In genomic region chr2:121058852-121059558, GRCh38 we compare ENCODE assay signal across 20 cellular contexts.
DNase-seq lines count a peak whose midpoint lies in the region; ATAC-seq lines count a peak whose summit lies in the region.
"Had no signal": no experiment of that assay in that cellular context is flagged by ENCODE, and none has a peak within 500 bp of the region (broad histone marks: within the 10 kb centered on the region; RNA-seq: fewer than 3 reads in every experiment).

No MANE protein-coding gene starts in this region.

- H3K27me3 Mint-ChIP-seq in activated CD4-positive, alpha-beta T cell treated with anti-CD3 and anti-CD28 coated beads, Interleukin-2, amount 10 ng/mL, durations not matched to agents 7 days and 5 days: no peaks in the 10 kb centered on the region

- no peaks in the 10 kb centered on the region for H3K4me1 Mint-ChIP-seq in activated CD4-positive, alpha-beta T cell treated with anti-CD3 and anti-CD28 coated beads, Interleukin-2, amount 10 ng/mL, durations not matched to agents 7 days and 5 days

- H3K4me3 Mint-ChIP-seq in activated CD4-positive, alpha-beta T cell treated with anti-CD3 and anti-CD28 coated beads, Interleukin-2, amount 10 ng/mL, durations not matched to agents 7 days and 5 days: no peak overlapping the region
- H3K4me3 Mint-ChIP-seq: CD8-positive, alpha-beta T cell; GM23338 had no signal

- CTCF ChIA-PET in activated CD4-positive, alpha-beta T cell treated with anti-CD3 and anti-CD28 coated beads, Interleukin-2, amount 10 ng/mL, durations not matched to agents 7 days and 5 days (lab: Charles Lee): no interaction called here

- ATAC-seq in left colon (peak; percentile 42), HG02798 (IDR thresholded peaks at IDR 0.05; ENCODE audit: poor library complexity, unreplicated experiment) (no peak)
- ATAC-seq: CD8-positive, alpha-beta T cell; GM23338; Right ventricle myocardium inferior had no signal

- H3K9me3 Mint-ChIP-seq in activated CD4-positive, alpha-beta T cell treated with anti-CD3 and anti-CD28 coated beads, Interleukin-2, amount 10 ng/mL, durations not matched to agents 7 days and 5 days: no peaks in the 10 kb centered on the region
- H3K9me3 Mint-ChIP-seq: CD8-positive, alpha-beta T cell had no signal

- intact Hi-C loops in left colon (cut with DNase I, micrococcal nuclease): no loop called here

- DNase-seq in NCI-H510A treated with DMSO at 0.1 percent for 48 hours (lab: John Stamatoyannopoulos, UW) (peak; percentile 49), NCI-H510A (lab: John Stamatoyannopoulos, UW) (no peak), OCI-M1 (lab: John Stamatoyannopoulos, UW) (peak; percentile 20), left colon (no peak), medulla oblongata (ENCODE audit: extremely low spot score) (no peak)
- no peak for DNase-seq in activated CD4-positive, alpha-beta T cell treated with anti-CD3 and anti-CD28 coated beads, Interleukin-2, amount 10 ng/mL, durations not matched to agents 7 days and 5 days
- DNase-seq: 8988T; C1 segment of cervical spinal cord; Calu3; CD8-positive, alpha-beta T cell; DMS153; KG1; NCI-H1092; NCI-H146; NCI-H2029; NCI-H345; NCI-H748 treated with DMSO at 0.1 percent for 48 hours had no signal

- H3K36me3 Mint-ChIP-seq in activated CD4-positive, alpha-beta T cell treated with anti-CD3 and anti-CD28 coated beads, Interleukin-2, amount 10 ng/mL, durations not matched to agents 7 days and 5 days (ENCODE audit: low read depth): no peaks in the 10 kb centered on the region
- H3K36me3 Mint-ChIP-seq: CD8-positive, alpha-beta T cell had no signal

- no peak overlapping the region for H3K27ac Mint-ChIP-seq in activated CD4-positive, alpha-beta T cell treated with anti-CD3 and anti-CD28 coated beads, Interleukin-2, amount 10 ng/mL, durations not matched to agents 7 days and 5 days
- H3K27ac Mint-ChIP-seq: CD8-positive, alpha-beta T cell; GM23338 had no signal

- POLR2A ChIA-PET in activated CD4-positive, alpha-beta T cell treated with anti-CD3 and anti-CD28 coated beads, Interleukin-2, amount 10 ng/mL, durations not matched to agents 7 days and 5 days (lab: Charles Lee): no interaction called here

Comparison
In these comparisons a context has a peak if more than half of its experiments do, and no peak if none do; other contexts are left out.
1. DNase-seq: peak in NCI-H510A treated with DMSO at 0.1 percent for 48 hours (single experiment) and OCI-M1 (single experiment); none in NCI-H510A (single experiment), left colon (0 of 2), activated CD4-positive, alpha-beta T cell treated with anti-CD3 and anti-CD28 coated beads, Interleukin-2, amount 10 ng/mL, durations not matched to agents 7 days and 5 days (single experiment) and medulla oblongata (single experiment).